8 cellular contexts compared by ENCODE assay signal in the genomic region with DNA sequence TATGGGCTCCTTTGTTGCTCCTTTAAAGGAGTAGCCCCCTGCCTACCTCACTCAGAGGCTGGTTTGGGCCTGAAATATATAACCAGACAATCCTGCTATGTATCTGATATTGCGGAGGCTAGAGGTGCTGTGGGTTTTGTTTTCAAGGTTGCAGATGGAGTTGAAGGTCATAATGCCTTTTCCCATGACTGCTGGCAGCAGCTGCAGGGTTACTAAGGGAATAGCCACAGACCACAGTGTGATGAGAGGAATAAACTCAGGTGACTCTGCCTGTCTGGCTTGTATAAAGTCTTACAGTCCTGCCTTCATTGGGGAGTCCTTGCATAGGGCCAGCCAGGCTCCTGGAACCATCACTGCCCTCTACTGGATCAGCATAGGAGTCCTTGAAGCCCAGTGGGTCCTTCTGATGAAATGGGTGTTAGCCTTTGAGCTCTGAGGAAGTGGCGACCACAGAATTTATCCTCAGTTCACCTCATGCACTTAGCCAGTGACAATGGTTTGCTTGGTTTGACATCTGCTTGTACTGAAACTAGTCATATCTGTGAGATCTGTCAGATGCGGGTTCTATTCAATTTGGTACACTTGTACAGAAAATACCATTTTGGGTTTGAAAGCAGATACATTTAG.
DNase-seq lines count a peak whose midpoint lies in the region; ATAC-seq and TF ChIP-seq lines count a peak whose summit lies in the region.

No MANE protein-coding gene starts in this region.

- no peaks in the 10 kb centered on the region for H3K9me3 Mint-ChIP-seq in activated CD4-positive, alpha-beta memory T cell treated with anti-CD3 and anti-CD28 coated beads, Interleukin-2, amount 10 ng/mL, durations not matched to agents 7 days and 5 days
- no peaks in the 10 kb centered on the region for H3K9me3 Mint-ChIP-seq in progenitor cell of endocrine pancreas (ENCODE audit: low read depth)

- H3K4me3 Mint-ChIP-seq in activated CD4-positive, alpha-beta memory T cell treated with anti-CD3 and anti-CD28 coated beads, Interleukin-2, amount 10 ng/mL, durations not matched to agents 7 days and 5 days, result no peak overlapping the region
- no peak overlapping the region for H3K4me3 Mint-ChIP-seq in progenitor cell of endocrine pancreas (ENCODE audit: low read depth)

- POLR2A ChIA-PET in activated CD4-positive, alpha-beta memory T cell treated with anti-CD3 and anti-CD28 coated beads, Interleukin-2, amount 10 ng/mL, durations not matched to agents 7 days and 5 days (lab: Charles Lee), result interaction anchor here (0.8 to 3.9 kb wide), 17 partner anchors 7 to 514 kb away, joined by 3 to 62 read pairs (median 5); a partner anchor contains a TSS

- TF ChIP-seq CTCF in AG09309 (IDR thresholded peaks at IDR 0.05; ENCODE audit: control insufficient read depth, insufficient read depth, low read depth, low read length, missing control alignments) (peak; percentile 71), NB4 (IDR thresholded peaks at IDR 0.05; ENCODE audit: low read depth, low read length) (peak; percentile 65), foreskin fibroblast (IDR thresholded peaks at IDR 0.05; ENCODE audit: low read depth, low read length) (peak; percentile 52), progenitor cell of endocrine pancreas (IDR thresholded peaks at IDR 0.05; ENCODE audit: unreplicated experiment) (peak; percentile 45)

- H3K4me1 Mint-ChIP-seq in activated CD4-positive, alpha-beta memory T cell treated with anti-CD3 and anti-CD28 coated beads, Interleukin-2, amount 10 ng/mL, durations not matched to agents 7 days and 5 days, result peaks cover 48% of the 10 kb centered on the region
- H3K4me1 Mint-ChIP-seq in progenitor cell of endocrine pancreas (ENCODE audit: low read depth), result peaks cover 40% of the 10 kb centered on the region

- H3K27ac Mint-ChIP-seq in activated CD4-positive, alpha-beta memory T cell treated with anti-CD3 and anti-CD28 coated beads, Interleukin-2, amount 10 ng/mL, durations not matched to agents 7 days and 5 days, result peak overlapping the region; percentile 86
- no peak overlapping the region for H3K27ac Mint-ChIP-seq in progenitor cell of endocrine pancreas

- peaks cover 7% of the 10 kb centered on the region for H3K36me3 Mint-ChIP-seq in activated CD4-positive, alpha-beta memory T cell treated with anti-CD3 and anti-CD28 coated beads, Interleukin-2, amount 10 ng/mL, durations not matched to agents 7 days and 5 days (ENCODE audit: low read depth)
- H3K36me3 Mint-ChIP-seq in progenitor cell of endocrine pancreas (ENCODE audit: insufficient read depth), result no peaks in the 10 kb centered on the region

- H3K4me3 ChIP-seq in AG09309 (ENCODE audit: control insufficient read depth, low read depth, low read length) (no peak overlapping the region), NB4 (ENCODE audit: low read depth, low read length) (no peak overlapping the region), foreskin fibroblast (ENCODE audit: low read depth in 1 of 2, low read length in 2 of 2) (no peak overlapping the region)

- DNase-seq in AG09309 (ENCODE audit: low read depth), result peak; percentile 33
- DNase-seq in NB4 (ENCODE audit: low read depth), result peak; percentile 91
- peak; percentile 80 for DNase-seq in activated CD4-positive, alpha-beta memory T cell treated with anti-CD3 and anti-CD28 coated beads, Interleukin-2, amount 10 ng/mL, durations not matched to agents 7 days and 5 days
- DNase-seq in foreskin fibroblast, result peak in 1 of 2 donors; percentile 69
- no peak for DNase-seq in progenitor cell of endocrine pancreas (ENCODE audit: low spot score, unreplicated experiment)
- DNase-seq in NCI-H1105 (lab: John Stamatoyannopoulos, UW), result no peak

- ATAC-seq in GM18499 (IDR thresholded peaks at IDR 0.05; ENCODE audit: insufficient read depth, unreplicated experiment), result peak; percentile 99
- peak; percentile 95 for ATAC-seq in HG02763 (IDR thresholded peaks at IDR 0.05; ENCODE audit: unreplicated experiment)

- no peaks in the 10 kb centered on the region for H3K27me3 Mint-ChIP-seq in activated CD4-positive, alpha-beta memory T cell treated with anti-CD3 and anti-CD28 coated beads, Interleukin-2, amount 10 ng/mL, durations not matched to agents 7 days and 5 days
- H3K27me3 Mint-ChIP-seq in progenitor cell of endocrine pancreas, result no peaks in the 10 kb centered on the region

- CTCF ChIA-PET in activated CD4-positive, alpha-beta memory T cell treated with anti-CD3 and anti-CD28 coated beads, Interleukin-2, amount 10 ng/mL, durations not matched to agents 7 days and 5 days (lab: Charles Lee), result interaction anchor here (0.6 to 3.0 kb wide), 22 partner anchors 10 to 802 kb away, joined by 3 to 29 read pairs (median 4); a partner anchor contains a TSS

- TF ChIP-seq POLR2A in NB4 (IDR thresholded peaks at IDR 0.05; ENCODE audit: extremely low read depth, insufficient read length), result no peak

Comparison
In these comparisons a context has a peak if more than half of its experiments do, and no peak if none do; other contexts are left out.
1. DNase-seq: peak in AG09309 (single experiment), NB4 (single experiment) and activated CD4-positive, alpha-beta memory T cell treated with anti-CD3 and anti-CD28 coated beads, Interleukin-2, amount 10 ng/mL, durations not matched to agents 7 days and 5 days (single experiment); none in progenitor cell of endocrine pancreas (single experiment) and NCI-H1105 (single experiment).
2. Peak in every context shown above with its lines, with median percentiles within 50 percentile points of each other: CTCF ChIP-seq.